Comparison of ENCODE assay signal across 10 cellular contexts in genomic region chr12:128471491-128471890, GRCh38.
"Had no signal": no experiment of that assay in that cellular context is flagged by ENCODE, and none has a peak within 500 bp of the region (broad histone marks: within the 10 kb centered on the region; RNA-seq: fewer than 3 reads in every experiment).

No MANE protein-coding gene starts in this region.

- H3K27ac ChIP-seq: GM23248 had no signal

- H3K4me1 Mint-ChIP-seq: GM23338 had no signal

- H3K36me3 ChIP-seq: HAP-1 had no signal

- H3K9ac ChIP-seq: GM23248 had no signal

- H2AFZ ChIP-seq: GM23248, GM23338 had no signal

- FAIRE-seq: H54 had no signal

- H3K4me1 ChIP-seq: HAP-1 had no signal

- H3K9me3 ChIP-seq: HAP-1 had no signal

- H3K4me2 ChIP-seq: GM23338 had no signal

- DNase-seq: GM23248, GOT3, H7, H9, HCEC 1CT, HFFc6 had no signal

- H3K4me3 ChIP-seq: GM23248, GM23338, HAP-1 had no signal

- H3K27ac Mint-ChIP-seq: GM23338, H9, HFFc6 had no signal

- H3K4me3 Mint-ChIP-seq: GM23338, H9, HFFc6 had no signal

- ATAC-seq: GM23338, HCT116 had no signal
